In genomic region chr13:36820222-36820621, GRCh38 we compare ENCODE assay signal across 8 cellular contexts. TPM values are rescaled to one million over a fixed set of nuclear protein-coding genes. Genes with fewer than 3 reads are reported as not detected.
DNase-seq lines count a peak whose midpoint lies in the region; ATAC-seq lines count a peak whose summit lies in the region.

No MANE protein-coding gene starts in this region.

- H3K36me3 ChIP-seq in CD4-positive, CD25-positive, alpha-beta regulatory T cell (ENCODE audit: control insufficient read depth, insufficient read depth, low read length): no peaks in the 10 kb centered on the region
- no peaks in the 10 kb centered on the region for H3K36me3 ChIP-seq in muscle layer of colon (ENCODE audit: insufficient read depth, low read length)

- no peaks in the 10 kb centered on the region for H3K9me3 ChIP-seq in CD4-positive, CD25-positive, alpha-beta regulatory T cell (ENCODE audit: control insufficient read depth in 2 of 2, low read length in 2 of 2)
- no peaks in the 10 kb centered on the region for H3K9me3 ChIP-seq in muscle layer of colon (ENCODE audit: low read length)

- H3K9me3 Mint-ChIP-seq in CD4-positive, CD25-positive, alpha-beta regulatory T cell: no peaks in the 10 kb centered on the region
- H3K9me3 Mint-ChIP-seq in activated naive CD8-positive, alpha-beta T cell treated with anti-CD3 and anti-CD28 coated beads, Interleukin-2, amount 50 U/mL, for 24 hours: no peaks in the 10 kb centered on the region

- H3K36me3 Mint-ChIP-seq in CD4-positive, CD25-positive, alpha-beta regulatory T cell: peaks cover 4% of the 10 kb centered on the region
- peaks cover 12% of the 10 kb centered on the region for H3K36me3 Mint-ChIP-seq in activated naive CD8-positive, alpha-beta T cell treated with anti-CD3 and anti-CD28 coated beads, Interleukin-2, amount 50 U/mL, for 24 hours (ENCODE audit: low read depth)

- peak in 1 of 3 donors; percentile 78 for DNase-seq in CD4-positive, CD25-positive, alpha-beta regulatory T cell
- no peak for DNase-seq in activated naive CD8-positive, alpha-beta T cell treated with anti-CD3 and anti-CD28 coated beads, Interleukin-2, amount 50 U/mL, for 24 hours
- no peak for DNase-seq in C1 segment of cervical spinal cord (lab: John Stamatoyannopoulos, UW)
- no peak for DNase-seq in midbrain (lab: John Stamatoyannopoulos, UW)

- H3K9ac ChIP-seq in muscle layer of colon (ENCODE audit: low read length): peak overlapping the region; percentile 15

- peaks cover 10% of the 10 kb centered on the region for H3K27me3 Mint-ChIP-seq in CD4-positive, CD25-positive, alpha-beta regulatory T cell
- H3K27me3 Mint-ChIP-seq in activated naive CD8-positive, alpha-beta T cell treated with anti-CD3 and anti-CD28 coated beads, Interleukin-2, amount 50 U/mL, for 24 hours: no peaks in the 10 kb centered on the region

- H3K27ac ChIP-seq in CD4-positive, CD25-positive, alpha-beta regulatory T cell (ENCODE audit: insufficient read depth, low read length, poor library complexity, severe bottlenecking): peak overlapping the region; percentile 77
- peak overlapping the region; percentile 61 for H3K27ac ChIP-seq in muscle layer of colon (ENCODE audit: low read depth, low read length)

- peak overlapping the region; percentile 95 to 99 (median 97) for H3K4me3 Mint-ChIP-seq in CD4-positive, CD25-positive, alpha-beta regulatory T cell
- peak overlapping the region; percentile 90 for H3K4me3 Mint-ChIP-seq in activated naive CD8-positive, alpha-beta T cell treated with anti-CD3 and anti-CD28 coated beads, Interleukin-2, amount 50 U/mL, for 24 hours

- peak overlapping the region; percentile 91 for H3K4me3 ChIP-seq in CD4-positive, CD25-positive, alpha-beta regulatory T cell (ENCODE audit: low read depth, low read length)
- peak overlapping the region; percentile 67 to 73 for H3K4me3 ChIP-seq in muscle layer of colon (ENCODE audit: low read depth in 1 of 2, low read length in 2 of 2)

- ATAC-seq in CD4-positive, CD25-positive, alpha-beta regulatory T cell (ENCODE audit: low read depth in 2 of 2): peak; percentile 9 to 15
- ATAC-seq in GM19438 (IDR thresholded peaks at IDR 0.05; ENCODE audit: low read depth, unreplicated experiment): peak; percentile 50
- peak; percentile 42 for ATAC-seq in HG03457 (IDR thresholded peaks at IDR 0.05; ENCODE audit: unreplicated experiment)
- peak; percentile 33 for ATAC-seq in activated naive CD8-positive, alpha-beta T cell treated with anti-CD3 and anti-CD28 coated beads, Interleukin-2, amount 50 U/mL, for 24 hours
- no peak for ATAC-seq in HG02970 (IDR thresholded peaks at IDR 0.05; ENCODE audit: low FRiP score, unreplicated experiment)

- H3K4me1 Mint-ChIP-seq in CD4-positive, CD25-positive, alpha-beta regulatory T cell: peaks cover 48 to 69% (median 56%) of the 10 kb centered on the region in 4 donors
- H3K4me1 Mint-ChIP-seq in activated naive CD8-positive, alpha-beta T cell treated with anti-CD3 and anti-CD28 coated beads, Interleukin-2, amount 50 U/mL, for 24 hours: peaks cover 49% of the 10 kb centered on the region

- H3K27me3 ChIP-seq in CD4-positive, CD25-positive, alpha-beta regulatory T cell (ENCODE audit: control insufficient read depth, insufficient read depth, low read length): no peaks in the 10 kb centered on the region
- H3K27me3 ChIP-seq in muscle layer of colon (ENCODE audit: control insufficient read depth in 1 of 2, insufficient read depth in 2 of 2, low read length in 2 of 2): no peaks in the 10 kb centered on the region

- H3K4me1 ChIP-seq in CD4-positive, CD25-positive, alpha-beta regulatory T cell (ENCODE audit: control insufficient read depth, insufficient read depth, low read length, poor library complexity, severe bottlenecking): peaks cover 49% of the 10 kb centered on the region
- peaks cover 21% of the 10 kb centered on the region for H3K4me1 ChIP-seq in muscle layer of colon (ENCODE audit: insufficient read depth, low read length)

- peak overlapping the region; percentile 94 to 98 (median 96) for H3K27ac Mint-ChIP-seq in CD4-positive, CD25-positive, alpha-beta regulatory T cell
- peak overlapping the region; percentile 92 for H3K27ac Mint-ChIP-seq in activated naive CD8-positive, alpha-beta T cell treated with anti-CD3 and anti-CD28 coated beads, Interleukin-2, amount 50 U/mL, for 24 hours

RNA-seq across cellular contexts. Expression of gene RFXAP, which starts 1.2 kb away (rescaled TPM):
- total RNA-seq in CD4-positive, CD25-positive, alpha-beta regulatory T cell: 7.1 TPM
- 1 to 10 TPM; 2.4 to 2.5 (median 2.5) TPM for polyA plus RNA-seq in CD4-positive, CD25-positive, alpha-beta regulatory T cell
